29 cellular contexts compared by ENCODE assay signal in genomic region chr7:1710936-1711335, GRCh38. TPM values are rescaled to one million over a fixed set of nuclear protein-coding genes. Genes with fewer than 3 reads are reported as not detected.
"Had no signal": no experiment of that assay in that cellular context is flagged by ENCODE, and none has a peak within 500 bp of the region (broad histone marks: within the 10 kb centered on the region; RNA-seq: fewer than 3 reads in every experiment).

No MANE protein-coding gene starts in this region.

- ATAC-seq: activated T-cell treated with anti-CD3 and anti-CD28 coated beads, Interleukin-2, amount 50 U/mL, for 4 hours; activated T-helper 17 cell treated with anti-CD3 and anti-CD28 coated beads, Interleukin-2, amount 50 U/mL, for 72 hours; foreskin keratinocyte; heart left ventricle; natural killer cell; right lobe of liver; T-helper 17 cell; WTC11 had no signal

- H3K4me1 ChIP-seq: foreskin keratinocyte had no signal

- H3K27me3 ChIP-seq: heart left ventricle, right lobe of liver, thyroid gland, upper lobe of left lung had no signal

- H3K27ac ChIP-seq: esophagus muscularis mucosa, foreskin keratinocyte, heart left ventricle, left ventricle myocardium inferior, right lobe of liver, skin epidermis, stomach, thyroid gland, upper lobe of left lung had no signal

- H3K4me3 ChIP-seq: esophagus muscularis mucosa, heart left ventricle, left ventricle myocardium inferior, lung, right lobe of liver, skin epidermis, stomach, thyroid gland, upper lobe of left lung had no signal

- H3K36me3 ChIP-seq: right lobe of liver, stomach, thyroid gland, upper lobe of left lung had no signal

- H3K27me3 Mint-ChIP-seq: activated CD4-positive, alpha-beta memory T cell treated with anti-CD3 and anti-CD28 coated beads, Interleukin-2, amount 10 ng/mL, durations not matched to agents 7 days and 5 days; activated CD4-positive, alpha-beta T cell treated with anti-CD3 and anti-CD28 coated beads, Interleukin-2, amount 10 ng/mL, durations not matched to agents 7 days and 5 days; activated T-helper 17 cell treated with anti-CD3 and anti-CD28 coated beads, Interleukin-2, amount 50 U/mL, for 72 hours had no signal

- H3K4me1 Mint-ChIP-seq: activated CD4-positive, alpha-beta memory T cell treated with anti-CD3 and anti-CD28 coated beads, Interleukin-2, amount 10 ng/mL, durations not matched to agents 7 days and 5 days; activated CD4-positive, alpha-beta T cell treated with anti-CD3 and anti-CD28 coated beads, Interleukin-2, amount 10 ng/mL, durations not matched to agents 7 days and 5 days; activated T-helper 17 cell treated with anti-CD3 and anti-CD28 coated beads, Interleukin-2, amount 50 U/mL, for 72 hours; natural killer cell; stimulated activated effector memory CD8-positive, alpha-beta T cell treated with anti-CD3 and anti-CD28 coated beads, Interleukin-12 subunit alpha, Interleukin-12 subunit beta, amount 100 ng/mL, for 72 hours had no signal

- DNase-seq: activated CD4-positive, alpha-beta memory T cell treated with anti-CD3 and anti-CD28 coated beads, Interleukin-2, amount 10 ng/mL, durations not matched to agents 7 days and 5 days; activated CD4-positive, alpha-beta T cell treated with anti-CD3 and anti-CD28 coated beads for 1 hour; activated CD4-positive, alpha-beta T cell treated with anti-CD3 and anti-CD28 coated beads, Interleukin-2, amount 10 ng/mL, durations not matched to agents 7 days and 5 days; activated CD8-positive, alpha-beta memory T cell treated with anti-CD3 and anti-CD28 coated beads, Interleukin-2, amount 50 U/mL, for 48 hours; activated gamma-delta T cell treated with Interleukin-2 at 50 U/mL for 16 hours; activated naive CD4-positive, alpha-beta T cell treated with anti-CD3 and anti-CD28 coated beads, Interleukin-2, amount 50 U/mL, for 16 hours; activated T-cell treated with anti-CD3 and anti-CD28 coated beads, Interleukin-2, amount 50 U/mL, for 4 hours; amniotic stem cell; central memory CD4-positive, alpha-beta T cell; endodermal cell; foreskin keratinocyte; left ventricle myocardium inferior; mesendoderm; natural killer cell; stimulated activated CD4-positive, alpha-beta T cell treated with anti-CD3 and anti-CD28 coated beads, Interleukin-4, amount 100 ng/mL, for 24 hours; stomach; T1000; thyroid gland had no signal

- H3K9me3 Mint-ChIP-seq: activated T-cell treated with anti-CD3 and anti-CD28 coated beads, Interleukin-2, amount 50 U/mL, for 4 hours; activated T-helper 17 cell treated with anti-CD3 and anti-CD28 coated beads, Interleukin-2, amount 50 U/mL, for 72 hours; natural killer cell; stimulated activated effector memory CD8-positive, alpha-beta T cell treated with anti-CD3 and anti-CD28 coated beads, Interleukin-12 subunit alpha, Interleukin-12 subunit beta, amount 100 ng/mL, for 72 hours had no signal

- H3K36me3 Mint-ChIP-seq: natural killer cell; stimulated activated effector memory CD8-positive, alpha-beta T cell treated with anti-CD3 and anti-CD28 coated beads, Interleukin-12 subunit alpha, Interleukin-12 subunit beta, amount 100 ng/mL, for 72 hours had no signal

- H3K9me3 ChIP-seq: right lobe of liver, thyroid gland had no signal

- H3K27ac Mint-ChIP-seq: activated CD4-positive, alpha-beta memory T cell treated with anti-CD3 and anti-CD28 coated beads, Interleukin-2, amount 10 ng/mL, durations not matched to agents 7 days and 5 days; activated CD4-positive, alpha-beta T cell treated with anti-CD3 and anti-CD28 coated beads, Interleukin-2, amount 10 ng/mL, durations not matched to agents 7 days and 5 days; activated T-helper 17 cell treated with anti-CD3 and anti-CD28 coated beads, Interleukin-2, amount 50 U/mL, for 72 hours; dendritic cell treated with granulocyte-macrophage colony-stimulating factor and Interleukin-4, amounts not matched to agents 40 ng/mL and 50 ng/mL, for 4 days; endodermal cell; natural killer cell; stimulated activated effector memory CD8-positive, alpha-beta T cell treated with anti-CD3 and anti-CD28 coated beads, Interleukin-12 subunit alpha, Interleukin-12 subunit beta, amount 100 ng/mL, for 72 hours; T-helper 17 cell; WTC11 had no signal

- H3K4me3 Mint-ChIP-seq: activated CD4-positive, alpha-beta memory T cell treated with anti-CD3 and anti-CD28 coated beads, Interleukin-2, amount 10 ng/mL, durations not matched to agents 7 days and 5 days; activated CD4-positive, alpha-beta T cell treated with anti-CD3 and anti-CD28 coated beads, Interleukin-2, amount 10 ng/mL, durations not matched to agents 7 days and 5 days; activated T-cell treated with anti-CD3 and anti-CD28 coated beads, Interleukin-2, amount 50 U/mL, for 4 hours; activated T-helper 17 cell treated with anti-CD3 and anti-CD28 coated beads, Interleukin-2, amount 50 U/mL, for 72 hours; dendritic cell treated with granulocyte-macrophage colony-stimulating factor and Interleukin-4, amounts not matched to agents 40 ng/mL and 50 ng/mL, for 4 days; endodermal cell; natural killer cell; stimulated activated effector memory CD8-positive, alpha-beta T cell treated with anti-CD3 and anti-CD28 coated beads, Interleukin-12 subunit alpha, Interleukin-12 subunit beta, amount 100 ng/mL, for 72 hours; T-helper 17 cell; WTC11 had no signal

RNA-seq across cellular contexts. Expression of gene ELFN1, which starts 40.9 kb away (rescaled TPM):
- total RNA-seq: foreskin keratinocyte, T-helper 17 cell had no signal
